In the genomic region with DNA sequence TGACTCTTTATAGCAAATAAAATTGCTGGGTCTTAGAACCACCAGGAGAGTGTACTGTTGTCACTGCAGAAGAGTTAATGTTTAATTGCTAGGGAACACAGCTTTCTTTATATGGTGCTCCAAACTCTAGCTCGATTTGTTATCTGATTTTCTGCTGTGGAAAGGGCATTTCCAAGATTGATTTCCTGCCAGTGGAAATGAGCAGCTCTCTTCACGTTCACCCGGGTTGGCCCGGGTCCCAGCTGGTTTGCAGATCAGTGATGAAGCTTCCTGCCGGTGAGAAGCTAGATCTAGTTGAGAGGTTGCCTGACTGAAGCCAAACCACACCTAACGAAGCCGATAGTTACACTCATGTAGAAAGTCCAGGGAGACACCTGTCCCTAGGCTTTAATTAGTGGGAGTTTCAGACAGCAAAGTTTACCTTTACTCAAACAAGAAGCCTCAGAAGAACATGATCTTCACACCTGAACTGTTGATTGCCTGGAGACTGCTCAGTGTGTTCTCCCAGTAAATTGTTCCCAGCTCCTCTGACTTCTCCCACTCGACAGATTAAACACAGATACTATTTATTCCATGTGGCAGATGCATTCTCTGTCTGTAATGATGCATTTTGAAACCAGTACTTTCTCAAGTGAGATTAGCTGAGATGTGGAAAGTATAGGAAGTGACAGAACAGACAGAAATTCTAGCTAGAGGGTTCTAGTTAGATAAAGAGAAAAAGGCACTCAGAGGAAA, we compare ENCODE assay signal across 8 cellular contexts. TPM values are rescaled to one million over a fixed set of nuclear protein-coding genes. Genes with fewer than 3 reads are reported as not detected.
A peak's percentile ranks its signal among the peaks of the same experiment; 100 is the strongest.
DNase-seq lines count a peak whose midpoint lies in the region; ATAC-seq, FAIRE-seq and TF ChIP-seq lines count a peak whose summit lies in the region.

No MANE protein-coding gene starts in this region.

- peak overlapping the region; percentile 11 to 56 (median 30) for H3K4me3 ChIP-seq in HepG2 (replicated peaks in 1 of 3; ENCODE audit: insufficient read depth in 1 of 3, low read depth in 2 of 3, low read length in 3 of 3)
- peak overlapping the region in 1 of 4 donors; percentile 15 for H3K4me3 ChIP-seq in transverse colon

- TF ChIP-seq RAD21 in HepG2 (CRISPR knock-in tag; IDR thresholded peaks at IDR 0.05), result no peak

- H3K79me2 ChIP-seq in HepG2 (ENCODE audit: insufficient read depth, low read length), result peaks cover 12% of the 10 kb centered on the region

- H3K4me1 ChIP-seq in HepG2 (ENCODE audit: insufficient read depth, low read length) (peaks cover 53% of the 10 kb centered on the region), transverse colon (peaks cover 20 to 54% (median 33%) of the 10 kb centered on the region in 4 donors)

- 1% methylated on average over 8 of the region's 8 CpGs for WGBS in HepG2 (ENCODE audit: low lambda C conversion rate)
- WGBS in transverse colon (ENCODE audit: low coverage in 1 of 2), 2 donors, result 8 to 10% methylated on average over 3 to 8 of the region's 8 CpGs

- TF ChIP-seq EP300 in HepG2 (IDR thresholded peaks at IDR 0.05; ENCODE audit: low read depth in 2 of 2, low read length in 2 of 2) (peak in 1 of 2 experiments; percentile 68; a peak in 2 of 4 replicates), HepG2 (CRISPR knock-in tag; IDR thresholded peaks at IDR 0.05; ENCODE audit: borderline replicate concordance) (no peak; the same call in 1 of the 2 replicates), transverse colon (IDR thresholded peaks at IDR 0.05; ENCODE audit: low read depth) (no peak)

- no peaks in the 10 kb centered on the region; a peak in 2 of 5 replicates for H3K36me3 ChIP-seq in HepG2 (replicated peaks in 1 of 2; ENCODE audit: control insufficient read depth in 1 of 2, insufficient read depth in 2 of 2, low read length in 2 of 2)
- H3K36me3 ChIP-seq in transverse colon, result no peaks in the 10 kb centered on the region

- TF ChIP-seq POLR2A in HepG2 (IDR thresholded peaks at IDR 0.05; ENCODE audit: insufficient read depth in 1 of 2, low read depth in 2 of 2, low read length in 2 of 2) (peak in 1 of 2 experiments; percentile 34; a peak in 2 of 4 replicates), transverse colon (IDR thresholded peaks at IDR 0.05) (peak; percentile 29)

- DNase-seq in DMS79 treated with DMSO at 0.1 percent for 48 hours (lab: John Stamatoyannopoulos, UW) (peak; percentile 80), SHP77 treated with DMSO at 0.1 percent for 48 hours (lab: John Stamatoyannopoulos, UW) (peak; percentile 13), HepG2 (ENCODE audit: low spot score) (peak; percentile 94), transverse colon (peak; percentile 82), iPS-NIHi7 (ENCODE audit: extremely low spot score) (no peak)

- H3K27me3 ChIP-seq in HepG2 (ENCODE audit: control insufficient read depth in 1 of 2, insufficient read depth in 2 of 2, low read length in 2 of 2) (no peaks in the 10 kb centered on the region), transverse colon (no peaks in the 10 kb centered on the region)

- H3K4me2 ChIP-seq in HepG2 (ENCODE audit: low read depth, low read length), result peak overlapping the region; percentile 88

- peak; percentile 85 for FAIRE-seq in HepG2 (lab: Jason Lieb, UNC)

- peak overlapping the region; percentile 73 for H3K9ac ChIP-seq in HepG2 (ENCODE audit: insufficient read depth, low read depth, low read length)

- intact Hi-C loops in HepG2 (cut with micrococcal nuclease; ENCODE audit: unreplicated experiment), result loop anchor here (1.0 to 5.0 kb wide), 2 partner anchors 20 to 37 kb away; no protein-coding TSS in a partner anchor
- intact Hi-C loops in transverse colon (cut with DNase I; ENCODE audit: low total_unique reads), result no loop called here

- in situ Hi-C loops in HepG2 (cut with HindIII; ENCODE audit: extremely low pct_ligation_motif_present, low pct_unique_long_range_greater_than_20kb) (loop anchor here (10.0 kb wide), 1 partner anchor 225 kb away; no protein-coding TSS in a partner anchor), transverse colon (cut with MboI; ENCODE audit: low pct_ligation_motif_present in 1 of 4, low pct_unique_long_range_greater_than_20kb in 1 of 4, low sequenced_read_pairs in 3 of 4) (loop anchor here in 1 of 4 donors (10.0 kb wide), 1 partner anchor 95 kb away; no protein-coding TSS in a partner anchor)

- H3K27ac ChIP-seq in angular gyrus (ENCODE audit: low read depth, low read length), result peak overlapping the region; percentile 88
- peak overlapping the region; percentile 84 for H3K27ac ChIP-seq in HepG2 (ENCODE audit: extremely low read length, insufficient read depth, low read length)
- H3K27ac ChIP-seq in transverse colon, result peak overlapping the region; percentile 73 to 84 (median 82)

- peak; percentile 66 for ATAC-seq in GM19452 (IDR thresholded peaks at IDR 0.05; ENCODE audit: unreplicated experiment)
- peak; percentile 71 for ATAC-seq in HG03460 (IDR thresholded peaks at IDR 0.05; ENCODE audit: unreplicated experiment)
- ATAC-seq in HepG2, result peak; percentile 94

- CTCF ChIA-PET in HepG2 (lab: Yijun Ruan, JAX; ENCODE audit: low intra/inter-chr PET ratio, low total read pairs), result interaction anchor here (1.0 to 1.1 kb wide), 2 partner anchors 9 to 274 kb away, joined by 3 to 4 read pairs; no protein-coding TSS in a partner anchor

- POLR2A ChIA-PET in HepG2 (lab: Yijun Ruan, JAX), result interaction anchor here (0.8 to 2.8 kb wide), 18 partner anchors 10 to 604 kb away, joined by 3 to 23 read pairs (median 5); partner anchors contain the start of genes MCM3 and PAQR8

- peaks cover 5% of the 10 kb centered on the region for H3K9me3 ChIP-seq in HepG2 (ENCODE audit: low read length)
- no peaks in the 10 kb centered on the region for H3K9me3 ChIP-seq in transverse colon

- no peaks in the 10 kb centered on the region for H4K20me1 ChIP-seq in HepG2 (ENCODE audit: insufficient read depth, low read length)

- peak overlapping the region; percentile 10 for H2AFZ ChIP-seq in HepG2 (ENCODE audit: low read length)

- TF ChIP-seq CTCF in HepG2 (CRISPR knock-in tag; IDR thresholded peaks at IDR 0.05) (peak; percentile 42), transverse colon (IDR thresholded peaks at IDR 0.05) (peak in 2 of 5 experiments; percentile 13 to 14)

- BruUV-seq in HepG2 (replicated peaks; lab: Mats Ljungman, UMichigan), result TSS peak; percentile 86

TF ChIP-seq in HepG2, 621 proteins besides CTCF, POLR2A, EP300 and RAD21 (continues in another document):
- TF ChIP-seq ZNF567 (CRISPR knock-in tag; IDR thresholded peaks at IDR 0.05; ENCODE audit: borderline replicate concordance), result no peak
- no peak for TF ChIP-seq PHF5A (CRISPR knock-in tag; IDR thresholded peaks at IDR 0.05; ENCODE audit: low read depth, unreplicated experiment)
- no peak for TF ChIP-seq NCOA5 (CRISPR knock-in tag; IDR thresholded peaks at IDR 0.05)

RNA-seq across cellular contexts. Expression of gene PAQR8, which starts 27.8 kb away (rescaled TPM):
- total RNA-seq in HepG2 (2016; rRNA removed; fragmentation: Illumina TruSeq; extraction: Trizol), result 26.2 and 37.7 TPM in 2 replicates
- total RNA-seq in HepG2 (2016; cell fraction: cytosol; rRNA removed; fragmentation: Illumina TruSeq; extraction: Trizol; ENCODE audit: low read depth), result 3.1 and 3.4 TPM in 2 replicates
- 25.3 and 36.5 TPM in 2 replicates for total RNA-seq in HepG2 (2016; cell fraction: insoluble cytoplasmic fraction; rRNA removed; fragmentation: Illumina TruSeq; extraction: Trizol)
- 16.5 TPM in 2 replicates for total RNA-seq in HepG2 (2016; cell fraction: membrane; rRNA removed; fragmentation: Illumina TruSeq; extraction: Trizol)
- 36.5 and 38.6 TPM in 2 replicates for total RNA-seq in HepG2 (2016; cell fraction: nucleus; rRNA removed; fragmentation: Illumina TruSeq; extraction: Trizol)
- polyA plus RNA-seq in HepG2 (2011; rRNA removed), result 36.5 and 50.7 TPM in 2 replicates
- 33.7 and 46.9 TPM in 2 replicates for polyA plus RNA-seq in HepG2 (2011; cell fraction: cytosol; rRNA removed)
- polyA plus RNA-seq in HepG2 (2011; cell fraction: nucleus; rRNA removed), result 17.0 and 22.0 TPM in 2 replicates
- 18.9 and 24.9 TPM in 2 replicates for polyA plus RNA-seq in HepG2 (2012)
- polyA plus RNA-seq in HepG2 (2016; cell fraction: cytosol; fragmentation: Illumina TruSeq; extraction: Trizol; ENCODE audit: low read depth), result 2.3 and 2.8 TPM in 2 replicates
- polyA plus RNA-seq in HepG2 (2016; cell fraction: insoluble cytoplasmic fraction; fragmentation: Illumina TruSeq; extraction: Trizol; ENCODE audit: low read depth), result 23.7 TPM in 2 replicates
- polyA plus RNA-seq in HepG2 (2016; cell fraction: membrane; fragmentation: Illumina TruSeq; extraction: Trizol; ENCODE audit: low read depth), result 8.0 and 8.6 TPM in 2 replicates
- 41.8 and 43.1 TPM in 2 replicates for polyA plus RNA-seq in HepG2 (2016; cell fraction: nucleus; fragmentation: Illumina TruSeq; extraction: Trizol; ENCODE audit: insufficient read depth, low read depth)
- polyA minus RNA-seq in HepG2 (2011; rRNA and poly(A)+ RNA removed; ENCODE audit: low replicate concordance), result 0.87 and 184 TPM in 2 replicates
- 34.4 and 49.4 TPM in 2 replicates for polyA minus RNA-seq in HepG2 (2011; cell fraction: cytosol; rRNA and poly(A)+ RNA removed)
- polyA minus RNA-seq in HepG2 (2011; cell fraction: nucleus; rRNA and poly(A)+ RNA removed), result 30.6 and 38.9 TPM in 2 replicates
- 100 to 1,000 TPM in 3 of 4 donors, 10 to 100 TPM in 1; 27.1 to 250 (median 159) TPM for total RNA-seq in transverse colon

RNA-seq across cellular contexts. Expression of gene EFHC1, which starts 30.3 kb away (rescaled TPM):
- total RNA-seq in HepG2 (2016; rRNA removed; fragmentation: Illumina TruSeq; extraction: Trizol) (18.6 and 23.4 TPM in 2 replicates), transverse colon (10 to 100 TPM; 17.1 to 28.4 (median 19.5) TPM)
- total RNA-seq in HepG2 (2016; cell fraction: cytosol; rRNA removed; fragmentation: Illumina TruSeq; extraction: Trizol; ENCODE audit: low read depth), result 6.3 TPM in 2 replicates
- 20.7 and 23.3 TPM in 2 replicates for total RNA-seq in HepG2 (2016; cell fraction: insoluble cytoplasmic fraction; rRNA removed; fragmentation: Illumina TruSeq; extraction: Trizol)
- total RNA-seq in HepG2 (2016; cell fraction: membrane; rRNA removed; fragmentation: Illumina TruSeq; extraction: Trizol), result 5.0 and 8.2 TPM in 2 replicates
- 39.5 and 46.3 TPM in 2 replicates for total RNA-seq in HepG2 (2016; cell fraction: nucleus; rRNA removed; fragmentation: Illumina TruSeq; extraction: Trizol)
- polyA plus RNA-seq in HepG2 (2011; rRNA removed), result 23.5 and 29.5 TPM in 2 replicates
- 5.5 and 9.2 TPM in 2 replicates for polyA plus RNA-seq in HepG2 (2011; cell fraction: cytosol; rRNA removed)
- 92.9 and 127 TPM in 2 replicates for polyA plus RNA-seq in HepG2 (2011; cell fraction: nucleus; rRNA removed)
- polyA plus RNA-seq in HepG2 (2012), result 10.2 and 15.7 TPM in 2 replicates
- 2.4 and 2.8 TPM in 2 replicates for polyA plus RNA-seq in HepG2 (2016; cell fraction: cytosol; fragmentation: Illumina TruSeq; extraction: Trizol; ENCODE audit: low read depth)
- polyA plus RNA-seq in HepG2 (2016; cell fraction: insoluble cytoplasmic fraction; fragmentation: Illumina TruSeq; extraction: Trizol; ENCODE audit: low read depth), result 17.1 and 17.6 TPM in 2 replicates
- polyA plus RNA-seq in HepG2 (2016; cell fraction: membrane; fragmentation: Illumina TruSeq; extraction: Trizol; ENCODE audit: low read depth), result 4.6 and 4.7 TPM in 2 replicates
- 53.0 and 69.1 TPM in 2 replicates for polyA plus RNA-seq in HepG2 (2016; cell fraction: nucleus; fragmentation: Illumina TruSeq; extraction: Trizol; ENCODE audit: insufficient read depth, low read depth)
- polyA minus RNA-seq in HepG2 (2011; rRNA and poly(A)+ RNA removed; ENCODE audit: low replicate concordance), result 14.9 and 26.4 TPM in 2 replicates
- 3.9 and 7.9 TPM in 2 replicates for polyA minus RNA-seq in HepG2 (2011; cell fraction: cytosol; rRNA and poly(A)+ RNA removed)
- polyA minus RNA-seq in HepG2 (2011; cell fraction: nucleus; rRNA and poly(A)+ RNA removed), result 42.3 and 42.6 TPM in 2 replicates
